Comparison of ENCODE assay signal across 3 cellular contexts in the genomic region with DNA sequence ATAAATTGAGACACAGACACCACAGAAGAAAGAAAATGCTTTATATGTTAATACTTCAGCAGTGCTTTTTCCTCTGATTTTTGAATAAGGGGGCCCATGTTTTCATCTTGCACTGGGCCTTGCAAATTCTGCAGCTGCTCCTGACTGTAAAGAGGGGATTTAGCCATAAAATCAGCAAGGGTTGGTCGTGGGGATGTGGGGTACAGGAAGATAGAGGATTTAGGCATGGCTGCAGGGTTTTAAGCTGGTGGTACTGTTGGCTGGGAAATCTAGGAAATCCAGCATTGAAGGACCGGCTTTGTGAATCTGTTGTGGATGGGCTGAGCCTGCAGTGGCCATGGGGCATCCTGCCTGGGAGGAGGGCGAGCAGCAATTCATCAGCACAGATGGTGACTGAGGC. TPM values are rescaled to one million over a fixed set of nuclear protein-coding genes. Genes with fewer than 3 reads are reported as not detected.
"Had no signal": no experiment of that assay in that cellular context is flagged by ENCODE, and none has a peak within 500 bp of the region (broad histone marks: within the 10 kb centered on the region; RNA-seq: fewer than 3 reads in every experiment).

No MANE protein-coding gene starts in this region.

RNA-seq across cellular contexts. Expression of a gene that starts 2.1 kb away (rescaled TPM):
- total RNA-seq: M059J, PC-3, SK-MEL-5 had no signal
